ENCODE assay signal across 3 cellular contexts in the genomic region with DNA sequence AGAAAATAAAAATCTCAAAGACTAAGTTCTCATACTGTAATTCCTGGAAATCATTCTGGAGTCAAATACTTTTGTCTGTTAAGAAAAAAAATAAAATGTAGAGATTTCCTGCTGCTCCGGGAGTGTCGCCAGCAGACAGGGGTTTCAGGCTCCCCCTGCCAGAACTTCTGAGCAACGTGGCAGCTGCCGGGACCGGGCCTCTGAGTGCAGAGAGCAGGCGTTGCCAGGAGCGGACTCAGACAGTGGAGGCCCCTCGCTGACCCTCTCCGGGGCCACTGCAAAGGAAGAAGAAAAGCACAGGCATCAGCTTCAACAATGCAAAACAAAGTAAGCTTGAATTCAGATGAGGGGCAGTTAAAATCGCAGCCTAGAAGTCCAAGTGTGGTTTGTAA.
A peak's percentile ranks its signal among the peaks of the same experiment; 100 is the strongest.
TF ChIP-seq lines count a peak whose summit lies in the region.

No MANE protein-coding gene starts in this region.

TF ChIP-seq in IMR-90, 13 proteins besides CTCF, POLR2A, EP300 and RAD21:
- TF ChIP-seq, protein P1, sequence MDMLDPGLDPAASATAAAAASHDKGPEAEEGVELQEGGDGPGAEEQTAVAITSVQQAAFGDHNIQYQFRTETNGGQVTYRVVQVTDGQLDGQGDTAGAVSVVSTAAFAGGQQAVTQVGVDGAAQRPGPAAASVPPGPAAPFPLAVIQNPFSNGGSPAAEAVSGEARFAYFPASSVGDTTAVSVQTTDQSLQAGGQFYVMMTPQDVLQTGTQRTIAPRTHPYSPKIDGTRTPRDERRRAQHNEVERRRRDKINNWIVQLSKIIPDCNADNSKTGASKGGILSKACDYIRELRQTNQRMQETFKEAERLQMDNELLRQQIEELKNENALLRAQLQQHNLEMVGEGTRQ (IDR thresholded peaks at IDR 0.05; ENCODE audit: low read depth, low read length), result no peak
- TF ChIP-seq CEBPB (IDR thresholded peaks at IDR 0.05; ENCODE audit: low read depth, low read length) (no peak), MXI1 (IDR thresholded peaks at IDR 0.05; ENCODE audit: borderline replicate concordance, low read depth, low read length) (0 out of 2 replicates have a peak, but pooled peaks have one; percentile 29), SMC3 (IDR thresholded peaks at IDR 0.05; ENCODE audit: low read depth, low read length) (peak; percentile 21; the same call in 1 of the 2 replicates), MAFK (IDR thresholded peaks at IDR 0.05; ENCODE audit: low read depth, low read length) (no peak), FOS (IDR thresholded peaks at IDR 0.05; ENCODE audit: low read depth, low read length) (no peak), CHD1 (IDR thresholded peaks at IDR 0.05; ENCODE audit: low read depth, low read length) (no peak), RFX5 (IDR thresholded peaks at IDR 0.05; ENCODE audit: low read depth, low read length) (no peak), MAZ (IDR thresholded peaks at IDR 0.05; ENCODE audit: borderline replicate concordance, low read depth, low read length) (no peak), BHLHE40 (IDR thresholded peaks at IDR 0.05; ENCODE audit: low read depth, low read length) (no peak)
- TF ChIP-seq, protein P2, sequence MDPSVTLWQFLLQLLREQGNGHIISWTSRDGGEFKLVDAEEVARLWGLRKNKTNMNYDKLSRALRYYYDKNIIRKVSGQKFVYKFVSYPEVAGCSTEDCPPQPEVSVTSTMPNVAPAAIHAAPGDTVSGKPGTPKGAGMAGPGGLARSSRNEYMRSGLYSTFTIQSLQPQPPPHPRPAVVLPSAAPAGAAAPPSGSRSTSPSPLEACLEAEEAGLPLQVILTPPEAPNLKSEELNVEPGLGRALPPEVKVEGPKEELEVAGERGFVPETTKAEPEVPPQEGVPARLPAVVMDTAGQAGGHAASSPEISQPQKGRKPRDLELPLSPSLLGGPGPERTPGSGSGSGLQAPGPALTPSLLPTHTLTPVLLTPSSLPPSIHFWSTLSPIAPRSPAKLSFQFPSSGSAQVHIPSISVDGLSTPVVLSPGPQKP (IDR thresholded peaks at IDR 0.05; ENCODE audit: borderline replicate concordance, low read depth, low read length), result no peak
TF ChIP-seq in IMR-90: peak in this region for 2.

TF ChIP-seq in liver, 16 proteins besides CTCF, POLR2A, EP300 and RAD21:
- TF ChIP-seq FOXA2 (IDR thresholded peaks at IDR 0.05), result no peak
- TF ChIP-seq TAF1 (conservative IDR thresholded peaks at IDR 0.05), result no peak
- TF ChIP-seq, protein P3, sequence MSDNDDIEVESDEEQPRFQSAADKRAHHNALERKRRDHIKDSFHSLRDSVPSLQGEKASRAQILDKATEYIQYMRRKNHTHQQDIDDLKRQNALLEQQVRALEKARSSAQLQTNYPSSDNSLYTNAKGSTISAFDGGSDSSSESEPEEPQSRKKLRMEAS (IDR thresholded peaks at IDR 0.05), result no peak
- no peak for TF ChIP-seq GABPA (IDR thresholded peaks at IDR 0.05 in 1 of 2, conservative IDR thresholded peaks at IDR 0.05 in 1 of 2)
- no peak for TF ChIP-seq FOXA1 (IDR thresholded peaks at IDR 0.05)
- no peak for TF ChIP-seq EGR1 (IDR thresholded peaks at IDR 0.05; ENCODE audit: low read depth in 2 of 2)
- TF ChIP-seq HNF4G (IDR thresholded peaks at IDR 0.05), result no peak
- no peak for TF ChIP-seq SP1 (IDR thresholded peaks at IDR 0.05)
- TF ChIP-seq YY1 (IDR thresholded peaks at IDR 0.05), result no peak
- no peak for TF ChIP-seq RXRA (IDR thresholded peaks at IDR 0.05)
- TF ChIP-seq, protein P4, sequence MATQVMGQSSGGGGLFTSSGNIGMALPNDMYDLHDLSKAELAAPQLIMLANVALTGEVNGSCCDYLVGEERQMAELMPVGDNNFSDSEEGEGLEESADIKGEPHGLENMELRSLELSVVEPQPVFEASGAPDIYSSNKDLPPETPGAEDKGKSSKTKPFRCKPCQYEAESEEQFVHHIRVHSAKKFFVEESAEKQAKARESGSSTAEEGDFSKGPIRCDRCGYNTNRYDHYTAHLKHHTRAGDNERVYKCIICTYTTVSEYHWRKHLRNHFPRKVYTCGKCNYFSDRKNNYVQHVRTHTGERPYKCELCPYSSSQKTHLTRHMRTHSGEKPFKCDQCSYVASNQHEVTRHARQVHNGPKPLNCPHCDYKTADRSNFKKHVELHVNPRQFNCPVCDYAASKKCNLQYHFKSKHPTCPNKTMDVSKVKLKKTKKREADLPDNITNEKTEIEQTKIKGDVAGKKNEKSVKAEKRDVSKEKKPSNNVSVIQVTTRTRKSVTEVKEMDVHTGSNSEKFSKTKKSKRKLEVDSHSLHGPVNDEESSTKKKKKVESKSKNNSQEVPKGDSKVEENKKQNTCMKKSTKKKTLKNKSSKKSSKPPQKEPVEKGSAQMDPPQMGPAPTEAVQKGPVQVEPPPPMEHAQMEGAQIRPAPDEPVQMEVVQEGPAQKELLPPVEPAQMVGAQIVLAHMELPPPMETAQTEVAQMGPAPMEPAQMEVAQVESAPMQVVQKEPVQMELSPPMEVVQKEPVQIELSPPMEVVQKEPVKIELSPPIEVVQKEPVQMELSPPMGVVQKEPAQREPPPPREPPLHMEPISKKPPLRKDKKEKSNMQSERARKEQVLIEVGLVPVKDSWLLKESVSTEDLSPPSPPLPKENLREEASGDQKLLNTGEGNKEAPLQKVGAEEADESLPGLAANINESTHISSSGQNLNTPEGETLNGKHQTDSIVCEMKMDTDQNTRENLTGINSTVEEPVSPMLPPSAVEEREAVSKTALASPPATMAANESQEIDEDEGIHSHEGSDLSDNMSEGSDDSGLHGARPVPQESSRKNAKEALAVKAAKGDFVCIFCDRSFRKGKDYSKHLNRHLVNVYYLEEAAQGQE (IDR thresholded peaks at IDR 0.05), result no peak
- TF ChIP-seq, protein P5, sequence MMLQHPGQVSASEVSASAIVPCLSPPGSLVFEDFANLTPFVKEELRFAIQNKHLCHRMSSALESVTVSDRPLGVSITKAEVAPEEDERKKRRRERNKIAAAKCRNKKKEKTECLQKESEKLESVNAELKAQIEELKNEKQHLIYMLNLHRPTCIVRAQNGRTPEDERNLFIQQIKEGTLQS (IDR thresholded peaks at IDR 0.05), result no peak
- TF ChIP-seq, protein P6, sequence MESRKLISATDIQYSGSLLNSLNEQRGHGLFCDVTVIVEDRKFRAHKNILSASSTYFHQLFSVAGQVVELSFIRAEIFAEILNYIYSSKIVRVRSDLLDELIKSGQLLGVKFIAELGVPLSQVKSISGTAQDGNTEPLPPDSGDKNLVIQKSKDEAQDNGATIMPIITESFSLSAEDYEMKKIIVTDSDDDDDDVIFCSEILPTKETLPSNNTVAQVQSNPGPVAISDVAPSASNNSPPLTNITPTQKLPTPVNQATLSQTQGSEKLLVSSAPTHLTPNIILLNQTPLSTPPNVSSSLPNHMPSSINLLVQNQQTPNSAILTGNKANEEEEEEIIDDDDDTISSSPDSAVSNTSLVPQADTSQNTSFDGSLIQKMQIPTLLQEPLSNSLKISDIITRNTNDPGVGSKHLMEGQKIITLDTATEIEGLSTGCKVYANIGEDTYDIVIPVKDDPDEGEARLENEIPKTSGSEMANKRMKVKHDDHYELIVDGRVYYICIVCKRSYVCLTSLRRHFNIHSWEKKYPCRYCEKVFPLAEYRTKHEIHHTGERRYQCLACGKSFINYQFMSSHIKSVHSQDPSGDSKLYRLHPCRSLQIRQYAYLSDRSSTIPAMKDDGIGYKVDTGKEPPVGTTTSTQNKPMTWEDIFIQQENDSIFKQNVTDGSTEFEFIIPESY (IDR thresholded peaks at IDR 0.05), result no peak
- no peak for TF ChIP-seq JUND (IDR thresholded peaks at IDR 0.05)

TF ChIP-seq in WTC11, 78 proteins besides CTCF, POLR2A, EP300 and RAD21:
- TF ChIP-seq NR2C2 (CRISPR knock-in tag; IDR thresholded peaks at IDR 0.05), result no peak
- TF ChIP-seq, protein P7, sequence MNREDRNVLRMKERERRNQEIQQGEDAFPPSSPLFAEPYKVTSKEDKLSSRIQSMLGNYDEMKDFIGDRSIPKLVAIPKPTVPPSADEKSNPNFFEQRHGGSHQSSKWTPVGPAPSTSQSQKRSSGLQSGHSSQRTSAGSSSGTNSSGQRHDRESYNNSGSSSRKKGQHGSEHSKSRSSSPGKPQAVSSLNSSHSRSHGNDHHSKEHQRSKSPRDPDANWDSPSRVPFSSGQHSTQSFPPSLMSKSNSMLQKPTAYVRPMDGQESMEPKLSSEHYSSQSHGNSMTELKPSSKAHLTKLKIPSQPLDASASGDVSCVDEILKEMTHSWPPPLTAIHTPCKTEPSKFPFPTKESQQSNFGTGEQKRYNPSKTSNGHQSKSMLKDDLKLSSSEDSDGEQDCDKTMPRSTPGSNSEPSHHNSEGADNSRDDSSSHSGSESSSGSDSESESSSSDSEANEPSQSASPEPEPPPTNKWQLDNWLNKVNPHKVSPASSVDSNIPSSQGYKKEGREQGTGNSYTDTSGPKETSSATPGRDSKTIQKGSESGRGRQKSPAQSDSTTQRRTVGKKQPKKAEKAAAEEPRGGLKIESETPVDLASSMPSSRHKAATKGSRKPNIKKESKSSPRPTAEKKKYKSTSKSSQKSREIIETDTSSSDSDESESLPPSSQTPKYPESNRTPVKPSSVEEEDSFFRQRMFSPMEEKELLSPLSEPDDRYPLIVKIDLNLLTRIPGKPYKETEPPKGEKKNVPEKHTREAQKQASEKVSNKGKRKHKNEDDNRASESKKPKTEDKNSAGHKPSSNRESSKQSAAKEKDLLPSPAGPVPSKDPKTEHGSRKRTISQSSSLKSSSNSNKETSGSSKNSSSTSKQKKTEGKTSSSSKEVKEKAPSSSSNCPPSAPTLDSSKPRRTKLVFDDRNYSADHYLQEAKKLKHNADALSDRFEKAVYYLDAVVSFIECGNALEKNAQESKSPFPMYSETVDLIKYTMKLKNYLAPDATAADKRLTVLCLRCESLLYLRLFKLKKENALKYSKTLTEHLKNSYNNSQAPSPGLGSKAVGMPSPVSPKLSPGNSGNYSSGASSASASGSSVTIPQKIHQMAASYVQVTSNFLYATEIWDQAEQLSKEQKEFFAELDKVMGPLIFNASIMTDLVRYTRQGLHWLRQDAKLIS (CRISPR knock-in tag; IDR thresholded peaks at IDR 0.05; ENCODE audit: borderline replicate concordance), result no peak
- TF ChIP-seq, protein P8, sequence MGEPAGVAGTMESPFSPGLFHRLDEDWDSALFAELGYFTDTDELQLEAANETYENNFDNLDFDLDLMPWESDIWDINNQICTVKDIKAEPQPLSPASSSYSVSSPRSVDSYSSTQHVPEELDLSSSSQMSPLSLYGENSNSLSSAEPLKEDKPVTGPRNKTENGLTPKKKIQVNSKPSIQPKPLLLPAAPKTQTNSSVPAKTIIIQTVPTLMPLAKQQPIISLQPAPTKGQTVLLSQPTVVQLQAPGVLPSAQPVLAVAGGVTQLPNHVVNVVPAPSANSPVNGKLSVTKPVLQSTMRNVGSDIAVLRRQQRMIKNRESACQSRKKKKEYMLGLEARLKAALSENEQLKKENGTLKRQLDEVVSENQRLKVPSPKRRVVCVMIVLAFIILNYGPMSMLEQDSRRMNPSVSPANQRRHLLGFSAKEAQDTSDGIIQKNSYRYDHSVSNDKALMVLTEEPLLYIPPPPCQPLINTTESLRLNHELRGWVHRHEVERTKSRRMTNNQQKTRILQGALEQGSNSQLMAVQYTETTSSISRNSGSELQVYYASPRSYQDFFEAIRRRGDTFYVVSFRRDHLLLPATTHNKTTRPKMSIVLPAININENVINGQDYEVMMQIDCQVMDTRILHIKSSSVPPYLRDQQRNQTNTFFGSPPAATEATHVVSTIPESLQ (CRISPR knock-in tag; IDR thresholded peaks at IDR 0.05), result no peak
